18 cellular contexts compared by ENCODE assay signal in genomic region chr3:37941608-37942540, GRCh38. TPM values are rescaled to one million over a fixed set of nuclear protein-coding genes. Genes with fewer than 3 reads are reported as not detected.
A peak's percentile ranks its signal among the peaks of the same experiment; 100 is the strongest.
DNase-seq lines count a peak whose midpoint lies in the region; ATAC-seq and TF ChIP-seq lines count a peak whose summit lies in the region.
"Had no signal": no experiment of that assay in that cellular context is flagged by ENCODE, and none has a peak within 500 bp of the region (broad histone marks: within the 10 kb centered on the region; RNA-seq: fewer than 3 reads in every experiment).

No MANE protein-coding gene starts in this region.

- H3K9me3 ChIP-seq in suprapubic skin: no peaks in the 10 kb centered on the region
- H3K9me3 ChIP-seq: BE2C had no signal

- H3K27me3 ChIP-seq in suprapubic skin: no peaks in the 10 kb centered on the region
- H3K27me3 ChIP-seq: BE2C had no signal

- no peak for TF ChIP-seq POLR2A in suprapubic skin (IDR thresholded peaks at IDR 0.05)

- 52% methylated on average over 12 of the region's 12 CpGs for WGBS in suprapubic skin

- no peaks in the 10 kb centered on the region for H3K36me3 Mint-ChIP-seq in mesothelial cell of epicardium
- no peaks in the 10 kb centered on the region for H3K36me3 Mint-ChIP-seq in natural killer cell treated with Interleukin-12 subunit alpha and Interleukin-12 subunit beta and Interleukin-15 and Interleukin-18, amount 100 ng/mL, for 72 hours

- H3K36me3 ChIP-seq in suprapubic skin: no peaks in the 10 kb centered on the region
- H3K36me3 ChIP-seq: BE2C had no signal

- no peak for ATAC-seq in natural killer cell treated with Interleukin-12 subunit alpha and Interleukin-12 subunit beta and Interleukin-15 and Interleukin-18, amount 100 ng/mL, for 72 hours
- ATAC-seq: PC-3, sciatic nerve had no signal

- TF ChIP-seq EP300 in suprapubic skin (IDR thresholded peaks at IDR 0.05): no peak

- peaks cover 84% of the 10 kb centered on the region for H3K4me1 ChIP-seq in suprapubic skin

- no peak overlapping the region for H3K4me3 Mint-ChIP-seq in mesothelial cell of epicardium
- H3K4me3 Mint-ChIP-seq in natural killer cell treated with Interleukin-12 subunit alpha and Interleukin-12 subunit beta and Interleukin-15 and Interleukin-18, amount 100 ng/mL, for 72 hours: no peak overlapping the region
- H3K4me3 Mint-ChIP-seq: activated naive CD4-positive, alpha-beta T cell treated with anti-CD3 and anti-CD28 coated beads for 36 hours had no signal

- no peak overlapping the region for H3K4me3 ChIP-seq in suprapubic skin

- H3K4me1 Mint-ChIP-seq in mesothelial cell of epicardium: peaks cover 88% of the 10 kb centered on the region
- no peaks in the 10 kb centered on the region for H3K4me1 Mint-ChIP-seq in natural killer cell treated with Interleukin-12 subunit alpha and Interleukin-12 subunit beta and Interleukin-15 and Interleukin-18, amount 100 ng/mL, for 72 hours (ENCODE audit: low read depth in 2 of 2)

- H3K27ac Mint-ChIP-seq in mesothelial cell of epicardium: peak overlapping the region; percentile 55
- no peak overlapping the region for H3K27ac Mint-ChIP-seq in natural killer cell treated with Interleukin-12 subunit alpha and Interleukin-12 subunit beta and Interleukin-15 and Interleukin-18, amount 100 ng/mL, for 72 hours
- H3K27ac Mint-ChIP-seq: activated naive CD4-positive, alpha-beta T cell treated with anti-CD3 and anti-CD28 coated beads for 36 hours had no signal

- peak; percentile 86 for DNase-seq in NCI-H82 (lab: John Stamatoyannopoulos, UW)
- peak in 1 of 61 donors; percentile 13 for DNase-seq in caudate nucleus (lab: John Stamatoyannopoulos, UW)
- no peak for DNase-seq in mesothelial cell of epicardium (ENCODE audit: low spot score in 2 of 2, unreplicated experiment in 2 of 2)
- DNase-seq in suprapubic skin (ENCODE audit: low spot score in 2 of 2): no peak
- no peak for DNase-seq in middle frontal gyrus (ENCODE audit: extremely low spot score, low spot score)
- no peak for DNase-seq in SW 1271 (lab: John Stamatoyannopoulos, UW)
- no peak for DNase-seq in natural killer cell treated with Interleukin-12 subunit alpha and Interleukin-12 subunit beta and Interleukin-15 and Interleukin-18, amount 100 ng/mL, for 72 hours (ENCODE audit: low spot score)
- DNase-seq in HuH-7 (ENCODE audit: low spot score): no peak
- DNase-seq: activated naive CD4-positive, alpha-beta T cell treated with anti-CD3 and anti-CD28 coated beads for 36 hours; BE2C; DMS79; KG1; NCI-H1417; NCI-H2227 treated with DMSO at 0.1 percent for 48 hours; PC-3; stimulated activated naive CD4-positive, alpha-beta T cell; T-helper 1 cell had no signal

- TF ChIP-seq CTCF in mesothelial cell of epicardium (IDR thresholded peaks at IDR 0.05; ENCODE audit: unreplicated experiment): no peak
- TF ChIP-seq CTCF in suprapubic skin (IDR thresholded peaks at IDR 0.05): no peak

- H3K9me3 Mint-ChIP-seq in mesothelial cell of epicardium: no peaks in the 10 kb centered on the region
- H3K9me3 Mint-ChIP-seq in natural killer cell treated with Interleukin-12 subunit alpha and Interleukin-12 subunit beta and Interleukin-15 and Interleukin-18, amount 100 ng/mL, for 72 hours: no peaks in the 10 kb centered on the region
- H3K9me3 Mint-ChIP-seq: activated naive CD4-positive, alpha-beta T cell treated with anti-CD3 and anti-CD28 coated beads for 36 hours had no signal

- H3K27ac ChIP-seq in caudate nucleus (ENCODE audit: low read depth, low read length) (peak overlapping the region; percentile 75), suprapubic skin (peak overlapping the region; percentile 34)

- no peaks in the 10 kb centered on the region for H3K27me3 Mint-ChIP-seq in mesothelial cell of epicardium (ENCODE audit: low read depth)
- peaks cover 0 to 11% of the 10 kb centered on the region in 2 donors for H3K27me3 Mint-ChIP-seq in natural killer cell treated with Interleukin-12 subunit alpha and Interleukin-12 subunit beta and Interleukin-15 and Interleukin-18, amount 100 ng/mL, for 72 hours

RNA-seq across cellular contexts. Expression of gene VILL, which starts 48.7 kb away (rescaled TPM):
- total RNA-seq in mesothelial cell of epicardium (15.3 to 16.7 TPM (median 16.4 TPM) in 3 replicates), suprapubic skin (10 to 100 TPM; 13.2 to 16.7 (median 15.0) TPM)
- total RNA-seq in natural killer cell treated with Interleukin-12 subunit alpha and Interleukin-12 subunit beta and Interleukin-15 and Interleukin-18, amount 100 ng/mL, for 72 hours: 10 to 100 TPM in 1 of 2 donors, 1 to 10 TPM in 1; 8.2 to 16.9 TPM
